15 cellular contexts compared by ENCODE assay signal in the genomic region with DNA sequence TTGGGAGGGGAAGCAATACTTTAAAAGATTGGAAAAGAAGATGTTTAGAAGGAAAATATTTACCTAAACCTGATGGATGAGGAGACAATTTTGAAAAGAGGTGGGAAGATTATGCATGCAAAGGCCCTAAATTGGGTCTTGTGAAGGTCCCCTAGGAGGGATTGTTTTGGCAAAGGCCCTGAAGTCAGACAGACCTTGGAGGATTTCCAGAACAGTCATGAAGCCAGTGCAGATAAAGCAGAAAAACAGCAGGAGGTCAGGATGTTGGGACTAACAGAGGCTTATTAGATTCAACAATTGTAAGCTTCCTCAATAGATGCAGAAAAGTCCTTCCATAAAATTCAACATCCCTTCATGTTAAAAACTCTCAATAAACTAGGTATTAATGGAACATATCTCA.
"Had no signal": no experiment of that assay in that cellular context is flagged by ENCODE, and none has a peak within 500 bp of the region (broad histone marks: within the 10 kb centered on the region; RNA-seq: fewer than 3 reads in every experiment).

No MANE protein-coding gene starts in this region.

- H3K4me3 Mint-ChIP-seq: activated naive CD4-positive, alpha-beta T cell treated with anti-CD3 and anti-CD28 coated beads, Interleukin-2, amount 10 ng/mL, durations not matched to agents 7 days and 5 days; activated T-helper 17 cell treated with anti-CD3 and anti-CD28 coated beads, Interleukin-2, amount 50 U/mL, for 72 hours; brain; T-helper 17 cell had no signal

- ATAC-seq: activated T-helper 17 cell treated with anti-CD3 and anti-CD28 coated beads, Interleukin-2, amount 50 U/mL, for 72 hours; esophagus mucosa; foreskin keratinocyte; stimulated activated naive CD8-positive, alpha-beta T cell treated with anti-CD3 and anti-CD28 coated beads, Interleukin-15, Interleukin-2, amounts not matched to agents 100 U/mL and 50 U/mL, for 24 hours; T-helper 17 cell had no signal

- H3K4me1 ChIP-seq: foreskin keratinocyte, upper lobe of left lung had no signal

- H3K9me3 ChIP-seq: upper lobe of left lung had no signal

- H3K4me1 Mint-ChIP-seq: activated naive CD4-positive, alpha-beta T cell treated with anti-CD3 and anti-CD28 coated beads, Interleukin-2, amount 10 ng/mL, durations not matched to agents 7 days and 5 days; activated T-helper 17 cell treated with anti-CD3 and anti-CD28 coated beads, Interleukin-2, amount 50 U/mL, for 72 hours; T-helper 17 cell had no signal

- H3K36me3 ChIP-seq: upper lobe of left lung had no signal

- H3K27ac Mint-ChIP-seq: activated naive CD4-positive, alpha-beta T cell treated with anti-CD3 and anti-CD28 coated beads, Interleukin-2, amount 10 ng/mL, durations not matched to agents 7 days and 5 days; activated T-helper 17 cell treated with anti-CD3 and anti-CD28 coated beads, Interleukin-2, amount 50 U/mL, for 72 hours; T-helper 17 cell had no signal

- H3K4me3 ChIP-seq: dorsolateral prefrontal cortex, upper lobe of left lung had no signal

- DNase-seq: activated CD4-positive, alpha-beta T cell treated with anti-CD3 and anti-CD28 coated beads, Interleukin-2, amount 50 U/mL, for 1 hour; activated naive CD4-positive, alpha-beta T cell treated with anti-CD3 and anti-CD28 coated beads, Interleukin-2, amount 10 ng/mL, durations not matched to agents 7 days and 5 days; activated T-cell treated with anti-CD3 and anti-CD28 coated beads for 4 hours; dorsolateral prefrontal cortex; foreskin keratinocyte; head of caudate nucleus; kidney; stimulated activated CD4-positive, alpha-beta T cell treated with anti-CD3 and anti-CD28 coated beads, Interleukin-4, amount 100 ng/mL, for 1 hour; stimulated activated CD8-positive, alpha-beta memory T cell treated with anti-CD3 and anti-CD28 coated beads, Interleukin-4, amount 100 ng/mL, for 48 hours; stimulated activated naive CD8-positive, alpha-beta T cell treated with anti-CD3 and anti-CD28 coated beads, Interleukin-15, Interleukin-2, amounts not matched to agents 100 U/mL and 50 U/mL, for 24 hours; T-helper 17 cell; upper lobe of left lung had no signal

- H3K27me3 ChIP-seq: foreskin keratinocyte, upper lobe of left lung had no signal

- H3K27ac ChIP-seq: dorsolateral prefrontal cortex, foreskin keratinocyte, upper lobe of left lung had no signal

- H3K27me3 Mint-ChIP-seq: activated naive CD4-positive, alpha-beta T cell treated with anti-CD3 and anti-CD28 coated beads, Interleukin-2, amount 10 ng/mL, durations not matched to agents 7 days and 5 days; activated T-helper 17 cell treated with anti-CD3 and anti-CD28 coated beads, Interleukin-2, amount 50 U/mL, for 72 hours; T-helper 17 cell had no signal
